Comparison of ENCODE assay signal across 14 cellular contexts in the genomic region with DNA sequence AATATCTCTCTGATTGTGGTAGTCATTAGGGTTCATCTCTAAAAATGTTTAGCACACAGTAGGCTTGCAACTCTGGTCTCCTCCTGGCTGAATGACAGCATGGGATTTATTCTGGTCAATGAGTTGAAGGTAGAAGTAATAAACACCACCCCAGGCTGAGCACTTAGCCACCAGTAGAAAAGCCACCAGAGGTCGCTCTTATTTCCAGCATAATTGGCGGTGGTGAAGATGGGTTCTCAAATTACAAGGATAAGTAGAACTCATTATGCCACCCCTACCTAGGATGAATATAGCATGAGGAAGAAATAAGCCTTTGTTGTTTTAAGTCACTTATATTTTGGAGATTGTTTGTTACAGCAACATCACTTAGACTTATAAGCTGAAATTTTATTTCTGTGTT.
DNase-seq lines count a peak whose midpoint lies in the region; ATAC-seq and TF ChIP-seq lines count a peak whose summit lies in the region.
"Had no signal": no experiment of that assay in that cellular context is flagged by ENCODE, and none has a peak within 500 bp of the region (broad histone marks: within the 10 kb centered on the region; RNA-seq: fewer than 3 reads in every experiment).

No MANE protein-coding gene starts in this region.

- H3K4me1 ChIP-seq in SJCRH30: no peaks in the 10 kb centered on the region
- H3K4me1 ChIP-seq in gastrocnemius medialis: no peaks in the 10 kb centered on the region
- H3K4me1 ChIP-seq: foreskin keratinocyte had no signal

- H3K27me3 ChIP-seq in SJCRH30 (no peaks in the 10 kb centered on the region), gastrocnemius medialis (no peaks in the 10 kb centered on the region)
- H3K27me3 ChIP-seq: foreskin keratinocyte had no signal

- intact Hi-C loops in gastrocnemius medialis (cut with DNase I; ENCODE audit: low total_unique reads): no loop called here

- DNase-seq in HuH-7.5 (ENCODE audit: low spot score) (peak; percentile 8), SJCRH30 (peak; percentile 3 to 37), iPS-NIHi7 (ENCODE audit: extremely low spot score) (peak; percentile 62), gastrocnemius medialis (no peak), NCI-H1417 treated with DMSO at 0.1 percent for 48 hours (lab: John Stamatoyannopoulos, UW) (no peak)
- DNase-seq: CD8-positive, alpha-beta memory T cell; foreskin keratinocyte; MV-4-11 had no signal

- H3K27ac ChIP-seq in SJCRH30 (no peak overlapping the region), gastrocnemius medialis (no peak overlapping the region)
- H3K27ac ChIP-seq: coronary artery, foreskin keratinocyte, thoracic aorta had no signal

- ATAC-seq in gastrocnemius medialis (no peak), GM19351 (IDR thresholded peaks at IDR 0.05; ENCODE audit: unreplicated experiment) (no peak), HG02798 (IDR thresholded peaks at IDR 0.05; ENCODE audit: poor library complexity, unreplicated experiment) (no peak)
- ATAC-seq: activated naive CD4-positive, alpha-beta T cell treated with anti-CD3 and anti-CD28 coated beads, Interleukin-2, amount 50 U/mL, for 72 hours; foreskin keratinocyte had no signal

- in situ Hi-C loops in gastrocnemius medialis (cut with MboI; ENCODE audit: low sequenced_read_pairs in 4 of 4): no loop called here

- H3K9me3 ChIP-seq in SJCRH30 (replicated peaks): no peaks in the 10 kb centered on the region
- H3K9me3 ChIP-seq in gastrocnemius medialis: no peaks in the 10 kb centered on the region
- H3K9me3 ChIP-seq: thoracic aorta had no signal

- no peak for TF ChIP-seq POLR2A in gastrocnemius medialis (IDR thresholded peaks at IDR 0.05)

- no peaks in the 10 kb centered on the region for H3K36me3 ChIP-seq in SJCRH30
- no peaks in the 10 kb centered on the region for H3K36me3 ChIP-seq in gastrocnemius medialis
- H3K36me3 ChIP-seq: thoracic aorta had no signal

- peak; percentile 31; the same call in 2 of the 3 replicates for TF ChIP-seq CTCF in GM12872 (IDR thresholded peaks at IDR 0.05; ENCODE audit: insufficient read depth, low read depth, low read length)
- no peak for TF ChIP-seq CTCF in gastrocnemius medialis (IDR thresholded peaks at IDR 0.05 in 4 of 5, conservative IDR thresholded peaks at IDR 0.05 in 1 of 5)

- H3K4me3 ChIP-seq in SJCRH30: no peak overlapping the region
- H3K4me3 ChIP-seq in gastrocnemius medialis: no peak overlapping the region
- H3K4me3 ChIP-seq: coronary artery, thoracic aorta had no signal

Comparison
In these comparisons a context has a peak if more than half of its experiments do, and no peak if none do; other contexts are left out.
1. DNase-seq: peak in HuH-7.5 (single experiment), SJCRH30 (2 of 2) and iPS-NIHi7 (single experiment); none in gastrocnemius medialis (0 of 2) and NCI-H1417 treated with DMSO at 0.1 percent for 48 hours (single experiment).